Comparison of ENCODE assay signal across 12 cellular contexts in genomic region chr1:154548028-154548427, GRCh38. TPM values are rescaled to one million over a fixed set of nuclear protein-coding genes. Genes with fewer than 3 reads are reported as not detected.
DNase-seq lines count a peak whose midpoint lies in the region; ATAC-seq and TF ChIP-seq lines count a peak whose summit lies in the region.
"Had no signal": no experiment of that assay in that cellular context is flagged by ENCODE, and none has a peak within 500 bp of the region (broad histone marks: within the 10 kb centered on the region; RNA-seq: fewer than 3 reads in every experiment).

No MANE protein-coding gene starts in this region.

- no peaks in the 10 kb centered on the region for H3K9me3 Mint-ChIP-seq in activated T-helper 17 cell treated with anti-CD3 and anti-CD28 coated beads, Interleukin-2, amount 50 U/mL, for 72 hours
- H3K9me3 Mint-ChIP-seq: CD4-positive, CD25-positive, alpha-beta regulatory T cell; stimulated activated memory B cell treated with anti-CD40 and anti-IgM and Interleukin-4, amounts not matched to agents 10 μg/mL and 1 μg/mL and 100 μg/mL, for 72 hours had no signal

- H3K27me3 Mint-ChIP-seq in activated T-helper 17 cell treated with anti-CD3 and anti-CD28 coated beads, Interleukin-2, amount 50 U/mL, for 72 hours: no peaks in the 10 kb centered on the region

- ATAC-seq in activated T-helper 17 cell treated with anti-CD3 and anti-CD28 coated beads, Interleukin-2, amount 50 U/mL, for 72 hours (replicated peaks): no peak
- peak; percentile 39 for ATAC-seq in left lung
- ATAC-seq: gastrocnemius medialis; stimulated activated memory B cell treated with anti-CD40 and anti-IgM and Interleukin-4, amounts not matched to agents 10 μg/mL and 1 μg/mL and 100 μg/mL, for 72 hours had no signal

- no peak overlapping the region for H3K4me3 ChIP-seq in left lung
- H3K4me3 ChIP-seq: gastrocnemius medialis, lower lobe of right lung had no signal

- peaks cover 0 to 13% of the 10 kb centered on the region in 2 donors for H3K4me1 ChIP-seq in left lung

- peak overlapping the region; percentile 36 for H3K27ac Mint-ChIP-seq in activated T-helper 17 cell treated with anti-CD3 and anti-CD28 coated beads, Interleukin-2, amount 50 U/mL, for 72 hours
- H3K27ac Mint-ChIP-seq: stimulated activated memory B cell treated with anti-CD40 and anti-IgM and Interleukin-4, amounts not matched to agents 10 μg/mL and 1 μg/mL and 100 μg/mL, for 72 hours had no signal

- DNase-seq in left lung: no peak
- DNase-seq in GM03348 (ENCODE audit: low spot score): no peak
- no peak for DNase-seq in stimulated activated CD4-positive, alpha-beta T cell treated with anti-CD3 and anti-CD28 coated beads, Interleukin-2, amount 100 ng/mL, for 48 hours
- DNase-seq: aorta; CD4-positive, CD25-positive, alpha-beta regulatory T cell; gastrocnemius medialis; lower lobe of right lung; NCI-H1694; nucleus accumbens; SIG-M5 had no signal

- no peak overlapping the region for H3K4me3 Mint-ChIP-seq in activated T-helper 17 cell treated with anti-CD3 and anti-CD28 coated beads, Interleukin-2, amount 50 U/mL, for 72 hours
- H3K4me3 Mint-ChIP-seq: stimulated activated memory B cell treated with anti-CD40 and anti-IgM and Interleukin-4, amounts not matched to agents 10 μg/mL and 1 μg/mL and 100 μg/mL, for 72 hours had no signal

- H3K9me3 ChIP-seq in left lung: no peaks in the 10 kb centered on the region
- H3K9me3 ChIP-seq: gastrocnemius medialis, lower lobe of right lung had no signal

- H3K27ac ChIP-seq in left lung: peak overlapping the region in 1 of 2 donors; percentile 5
- H3K27ac ChIP-seq: gastrocnemius medialis, lower lobe of right lung had no signal

- intact Hi-C loops in left lung (cut with DNase I): loop anchor here (5.0 to 10.0 kb wide), 2 partner anchors 63 to 66 kb away; no protein-coding TSS in a partner anchor

- TF ChIP-seq CTCF in left lung (IDR thresholded peaks at IDR 0.05): no peak

- peaks cover 46% of the 10 kb centered on the region for H3K36me3 Mint-ChIP-seq in activated T-helper 17 cell treated with anti-CD3 and anti-CD28 coated beads, Interleukin-2, amount 50 U/mL, for 72 hours (ENCODE audit: low read depth)

- H3K4me1 Mint-ChIP-seq in activated T-helper 17 cell treated with anti-CD3 and anti-CD28 coated beads, Interleukin-2, amount 50 U/mL, for 72 hours: peaks cover 14% of the 10 kb centered on the region

- peaks cover 5 to 51% of the 10 kb centered on the region in 2 donors for H3K36me3 ChIP-seq in left lung

- no peaks in the 10 kb centered on the region for H3K27me3 ChIP-seq in left lung
- H3K27me3 ChIP-seq: gastrocnemius medialis had no signal

RNA-seq across cellular contexts. Expression of gene UBE2Q1, which starts 10.4 kb away (rescaled TPM):
- total RNA-seq in activated T-helper 17 cell treated with anti-CD3 and anti-CD28 coated beads, Interleukin-2, amount 50 U/mL, for 72 hours: 100 to 1,000 TPM in 1 of 2 donors, 10 to 100 TPM in 1; 91.6 to 118 TPM
- total RNA-seq in left lung: 10 to 100 TPM; 87.0 to 90.8 TPM

RNA-seq across cellular contexts. Expression of gene CHRNB2, which starts 19.6 kb away (rescaled TPM):
- total RNA-seq in activated T-helper 17 cell treated with anti-CD3 and anti-CD28 coated beads, Interleukin-2, amount 50 U/mL, for 72 hours: under 1 TPM in 1 of 2 donors, not detected in 1; 0.05 TPM
- total RNA-seq in left lung: under 1 TPM in 1 of 2 donors, not detected in 1; 0.09 TPM
- total RNA-seq: aorta; CD4-positive, CD25-positive, alpha-beta regulatory T cell; gastrocnemius medialis; lower lobe of right lung had no signal

RNA-seq across cellular contexts. Expression of gene SHE, which starts 45.8 kb away (rescaled TPM):
- total RNA-seq in activated T-helper 17 cell treated with anti-CD3 and anti-CD28 coated beads, Interleukin-2, amount 50 U/mL, for 72 hours: under 1 TPM in 1 of 2 donors, not detected in 1; 0.03 TPM
- total RNA-seq in left lung: 10 to 100 TPM; 17.7 to 25.3 TPM
- total RNA-seq: CD4-positive, CD25-positive, alpha-beta regulatory T cell had no signal

RNA-seq across cellular contexts. Expression of gene TDRD10, which starts 46.0 kb away (rescaled TPM):
- total RNA-seq in activated T-helper 17 cell treated with anti-CD3 and anti-CD28 coated beads, Interleukin-2, amount 50 U/mL, for 72 hours: not detected
- 1 to 10 TPM; 3.8 to 5.0 TPM for total RNA-seq in left lung
- total RNA-seq: CD4-positive, CD25-positive, alpha-beta regulatory T cell had no signal

RNA-seq across cellular contexts. Expression of gene ADAR, which starts 60.0 kb away (rescaled TPM):
- total RNA-seq in activated T-helper 17 cell treated with anti-CD3 and anti-CD28 coated beads, Interleukin-2, amount 50 U/mL, for 72 hours: 100 to 1,000 TPM; 185 to 213 TPM
- total RNA-seq in left lung: 100 to 1,000 TPM; 168 to 197 TPM

Comparison
In these comparisons a context has a peak if more than half of its experiments do, and no peak if none do; other contexts are left out.
1. RNA of gene SHE, which starts 45.8 kb away (total RNA-seq): 17.7 to 25.3 TPM in left lung; 0.03 TPM in activated T-helper 17 cell treated with anti-CD3 and anti-CD28 coated beads, Interleukin-2, amount 50 U/mL, for 72 hours; every median in the first group is over 10 times any median in the second.